17 cellular contexts compared by ENCODE assay signal in genomic region chr11:48036466-48036865, GRCh38. TPM values are rescaled to one million over a fixed set of nuclear protein-coding genes. Genes with fewer than 3 reads are reported as not detected.
A peak's percentile ranks its signal among the peaks of the same experiment; 100 is the strongest.
DNase-seq lines count a peak whose midpoint lies in the region; ATAC-seq and TF ChIP-seq lines count a peak whose summit lies in the region.
"Had no signal": no experiment of that assay in that cellular context is flagged by ENCODE, and none has a peak within 500 bp of the region (broad histone marks: within the 10 kb centered on the region; RNA-seq: fewer than 3 reads in every experiment).

No MANE protein-coding gene starts in this region.

- peak overlapping the region in 1 of 2 experiments; percentile 11; a peak in 1 of 4 replicates for H3K27ac ChIP-seq in SK-N-SH (ENCODE audit: low read depth in 2 of 2, low read length in 1 of 2)
- H3K27ac ChIP-seq in smooth muscle cell (ENCODE audit: low read depth) = no peak overlapping the region
- H3K27ac ChIP-seq: 22Rv1 had no signal

- no peaks in the 10 kb centered on the region for H3K27me3 ChIP-seq in SK-N-SH (ENCODE audit: insufficient read depth)
- no peaks in the 10 kb centered on the region for H3K27me3 ChIP-seq in smooth muscle cell (ENCODE audit: low read depth)

- no peaks in the 10 kb centered on the region for H3K9me3 Mint-ChIP-seq in immature natural killer cell
- H3K9me3 Mint-ChIP-seq: central memory CD8-positive, alpha-beta T cell had no signal

- WGBS in SK-N-SH (ENCODE audit: low lambda C conversion rate) = 82% methylated on average over 4 of the region's 4 CpGs
- 77% methylated on average over 4 of the region's 4 CpGs for WGBS in smooth muscle cell (ENCODE audit: low lambda C conversion rate)

- peaks cover 90% of the 10 kb centered on the region for H3K79me2 ChIP-seq in SK-N-SH (ENCODE audit: insufficient read depth)
- no peaks in the 10 kb centered on the region for H3K79me2 ChIP-seq in smooth muscle cell (ENCODE audit: low read depth)

- TF ChIP-seq EP300 in SK-N-SH (IDR thresholded peaks at IDR 0.05; ENCODE audit: borderline replicate concordance in 1 of 2, low read depth in 1 of 2, low read length in 1 of 2) = no peak

- H3K27ac Mint-ChIP-seq in immature natural killer cell = peak overlapping the region; percentile 20 to 88 (median 38)

- H3K4me1 ChIP-seq in SK-N-SH (ENCODE audit: control insufficient read depth in 1 of 2, insufficient read depth in 2 of 2, low read depth in 1 of 2, low read length in 1 of 2) (peaks cover 0 to 20% of the 10 kb centered on the region in 2 experiments; a peak in 1 of 4 replicates), smooth muscle cell (ENCODE audit: low read depth) (peaks cover 9% of the 10 kb centered on the region)
- H3K4me1 ChIP-seq: Caco-2 had no signal

- H3K36me3 ChIP-seq in SK-N-SH (replicated peaks in 1 of 2; ENCODE audit: control insufficient read depth in 1 of 2, insufficient read depth in 2 of 2, low read length in 1 of 2) (no peaks in the 10 kb centered on the region), smooth muscle cell (ENCODE audit: low read depth) (no peaks in the 10 kb centered on the region)

- peaks cover 2 to 12% (median 4%) of the 10 kb centered on the region in 3 donors for H3K36me3 Mint-ChIP-seq in immature natural killer cell

- TF ChIP-seq CTCF in SK-N-SH (IDR thresholded peaks at IDR 0.05) (no peak), smooth muscle cell (IDR thresholded peaks at IDR 0.05; ENCODE audit: borderline replicate concordance, insufficient read depth, poor library complexity, severe bottlenecking) (no peak)

- H3K9me3 ChIP-seq in SK-N-SH = no peaks in the 10 kb centered on the region
- no peaks in the 10 kb centered on the region for H3K9me3 ChIP-seq in smooth muscle cell (replicated peaks; ENCODE audit: low read depth)
- H3K9me3 ChIP-seq: Caco-2 had no signal

- H3K4me1 Mint-ChIP-seq in immature natural killer cell = peaks cover 64 to 78% of the 10 kb centered on the region in 2 donors

- H3K4me2 ChIP-seq in SK-N-SH = no peak overlapping the region
- H3K4me2 ChIP-seq in smooth muscle cell = peak overlapping the region; percentile 21

- H2AFZ ChIP-seq in SK-N-SH (ENCODE audit: low read depth) (no peak overlapping the region), smooth muscle cell (ENCODE audit: low read depth) (no peak overlapping the region)

- CTCF ChIA-PET in SK-N-SH (lab: Yijun Ruan, JAX) = interaction anchor here (1.2 to 1.7 kb wide), 3 partner anchors 10 to 102 kb away, joined by 3 to 4 read pairs (median 3); no protein-coding TSS in a partner anchor

- H3K4me3 Mint-ChIP-seq in immature natural killer cell = no peak overlapping the region
- H3K4me3 Mint-ChIP-seq: central memory CD8-positive, alpha-beta T cell had no signal

- no peak overlapping the region for H3K9ac ChIP-seq in SK-N-SH
- no peak overlapping the region for H3K9ac ChIP-seq in smooth muscle cell (ENCODE audit: low read depth)

- H4K20me1 ChIP-seq in SK-N-SH (ENCODE audit: insufficient read depth) (peaks cover 29% of the 10 kb centered on the region), smooth muscle cell (ENCODE audit: low read depth) (no peaks in the 10 kb centered on the region)

- DNase-seq in SK-N-SH = no peak
- DNase-seq in amniotic stem cell (lab: John Stamatoyannopoulos, UW) = peak; percentile 8
- no peak for DNase-seq in immature natural killer cell
- DNase-seq in smooth muscle cell (lab: John Stamatoyannopoulos, UW; ENCODE audit: unreplicated experiment) = no peak
- DNase-seq in HT-29 (ENCODE audit: low spot score) = no peak
- no peak for DNase-seq in H4 (ENCODE audit: low spot score)
- DNase-seq: Caco-2; left cardiac atrium; NK-92 treated with Interleukin-12 subunit alpha and Interleukin-12 subunit beta, amount 100 ng/mL, for 24 hours; retina; SHP77; stimulated activated CD4-positive, alpha-beta T cell treated with anti-CD3 and anti-CD28 coated beads, Interleukin-1b, Interleukin-23, amount 100 ng/mL, for 48 hours; trophoblast cell had no signal

- TF ChIP-seq RAD21 in SK-N-SH (IDR thresholded peaks at IDR 0.05; ENCODE audit: low read length) = no peak

- POLR2A ChIA-PET in SK-N-SH (lab: Yijun Ruan, JAX) = no interaction called here

- H3K4me3 ChIP-seq in SK-N-SH (ENCODE audit: low read depth in 2 of 2, low read length in 1 of 2) (no peak overlapping the region), smooth muscle cell (no peak overlapping the region)

- ATAC-seq in SK-N-SH treated with all-trans-retinoic acid at 6 μM for 48 hours (peak; percentile 44), esophagus mucosa (no peak)

- peaks cover 5% of the 10 kb centered on the region for H3F3A ChIP-seq in SK-N-SH (replicated peaks; ENCODE audit: insufficient read depth)
- H3F3A ChIP-seq in smooth muscle cell (ENCODE audit: low read depth) = no peaks in the 10 kb centered on the region

- no peaks in the 10 kb centered on the region for H3K27me3 Mint-ChIP-seq in immature natural killer cell (ENCODE audit: low read depth in 3 of 3)
- H3K27me3 Mint-ChIP-seq: central memory CD8-positive, alpha-beta T cell had no signal

- no peaks in the 10 kb centered on the region for H3K9me2 ChIP-seq in SK-N-SH

TF ChIP-seq in SK-N-SH treated with all-trans-retinoic acid at 6 μM for 48 hours, 23 proteins besides CTCF, POLR2A, EP300 and RAD21 (continues in another document):
- no peak for TF ChIP-seq POU6F1 (CRISPR knock-in tag; IDR thresholded peaks at IDR 0.05; ENCODE audit: borderline replicate concordance, low read depth)
- no peak for TF ChIP-seq BACH2 (CRISPR knock-in tag; IDR thresholded peaks at IDR 0.05; ENCODE audit: borderline replicate concordance)
- no peak for TF ChIP-seq ARNTL (CRISPR knock-in tag; IDR thresholded peaks at IDR 0.05; ENCODE audit: borderline replicate concordance, low read depth)
- TF ChIP-seq GLIS3 (CRISPR knock-in tag; IDR thresholded peaks at IDR 0.05) = no peak
- TF ChIP-seq TCF4 (CRISPR knock-in tag; IDR thresholded peaks at IDR 0.05; ENCODE audit: borderline replicate concordance) = no peak
- TF ChIP-seq PPARA (CRISPR knock-in tag; IDR thresholded peaks at IDR 0.05; ENCODE audit: borderline replicate concordance) = no peak
- TF ChIP-seq CSDC2 (CRISPR knock-in tag; IDR thresholded peaks at IDR 0.05) = no peak
- TF ChIP-seq ZC3H10 (CRISPR knock-in tag; IDR thresholded peaks at IDR 0.05) = no peak
- no peak for TF ChIP-seq OSR1 (CRISPR knock-in tag; IDR thresholded peaks at IDR 0.05)

TF ChIP-seq in SK-N-SH, 30 proteins besides CTCF, POLR2A, EP300 and RAD21:
- TF ChIP-seq PBX3 (IDR thresholded peaks at IDR 0.05) = no peak
- TF ChIP-seq FOSL2 (IDR thresholded peaks at IDR 0.05; ENCODE audit: borderline replicate concordance, low read depth) = no peak

RNA-seq across cellular contexts. Expression of gene PTPRJ, which starts 56.1 kb away (rescaled TPM):
- 4.5 and 4.7 TPM in 2 replicates for polyA plus RNA-seq in SK-N-SH (2012; rRNA removed)
- 5.0 and 5.4 TPM in 2 replicates for polyA plus RNA-seq in SK-N-SH (2012; cell fraction: cytosol; rRNA removed)
- 5.6 and 8.6 TPM in 2 replicates for polyA plus RNA-seq in SK-N-SH (2012; cell fraction: nucleus; rRNA removed)
- polyA plus RNA-seq in immature natural killer cell = 10 to 100 TPM; 10.0 to 19.0 (median 18.0) TPM
- 2.6 and 6.3 TPM in 2 replicates for total RNA-seq in smooth muscle cell
- polyA plus RNA-seq in smooth muscle cell = 1.5 and 1.7 TPM in 2 replicates
- 11.6 and 16.3 TPM in 2 replicates for total RNA-seq in HT-29 (2014; rRNA removed; shearing (Covaris generic))
- total RNA-seq in esophagus mucosa = 2.0 TPM
- 16.5 and 19.9 TPM in 2 replicates for total RNA-seq in H4 (2014; rRNA removed; shearing (Covaris generic))
